In genomic region chr2:87614829-87615434, GRCh38 we compare ENCODE assay signal across 6 cellular contexts.
A peak's percentile ranks its signal among the peaks of the same experiment; 100 is the strongest.
DNase-seq lines count a peak whose midpoint lies in the region; ATAC-seq, FAIRE-seq and TF ChIP-seq lines count a peak whose summit lies in the region.
"Not testable (repeated sequence)": the region's sequence is repeated elsewhere in the genome, so short reads cannot be mapped to it uniquely, and the experiment has no call there.

No MANE protein-coding gene starts in this region.

- POLR2A ChIA-PET in Panc1 (lab: Charles Lee); K562 (lab: Yijun Ruan, JAX); MCF 10A (lab: Yijun Ruan, JAX): not testable (repeated sequence)

- intact Hi-C loops in Panc1 (cut with micrococcal nuclease; ENCODE audit: unreplicated experiment); K562 (cut with micrococcal nuclease); MCF 10A (cut with micrococcal nuclease); Right ventricle myocardium superior (cut with DNase I); left cardiac atrium (cut with DNase I); left lung (cut with DNase I): not testable (repeated sequence)

- CTCF ChIA-PET in Panc1 (lab: Charles Lee); K562 (lab: Yijun Ruan, JAX; ENCODE audit: low intra/inter-chr PET ratio); MCF 10A (lab: Yijun Ruan, JAX): not testable (repeated sequence)

- in situ Hi-C loops in Panc1 (cut with HindIII; ENCODE audit: low pct_unique_long_range_greater_than_20kb, low sequenced_read_pairs); K562 (cut with MboI): not testable (repeated sequence)

- H3K9me1 ChIP-seq in K562 (ENCODE audit: control insufficient read depth, insufficient read depth, low read length) = not testable (repeated sequence)

- not testable (repeated sequence) for H3K79me2 ChIP-seq in K562 (ENCODE audit: control insufficient read depth, insufficient read depth, low read length)

- H3K27me3 ChIP-seq in Panc1 (ENCODE audit: control insufficient read depth, insufficient read depth, low read length); K562 (ENCODE audit: control insufficient read depth in 2 of 2, insufficient read depth in 2 of 2, low read length in 2 of 2); left lung: not testable (repeated sequence)

- not testable (repeated sequence) for H3K4me1 ChIP-seq in Panc1 (ENCODE audit: control insufficient read depth, insufficient read depth, low read length); K562 (replicated peaks in 1 of 2; ENCODE audit: control insufficient read depth in 2 of 2, insufficient read depth in 2 of 2, low read length in 2 of 2); left lung

- DNase-seq in Panc1 (ENCODE audit: low read depth, low spot score); K562 (ENCODE audit: extremely low read depth in 1 of 4, low spot score in 3 of 4); MCF 10A (ENCODE audit: unreplicated experiment); Right ventricle myocardium superior; left cardiac atrium; left lung: not testable (repeated sequence)

- not testable (repeated sequence) for H3K27ac Mint-ChIP-seq in MCF 10A (ENCODE audit: low read depth, unreplicated experiment)

- TF ChIP-seq RAD21 in K562 (CRISPR knock-in tag; conservative IDR thresholded peaks at IDR 0.05 in 1 of 2, IDR thresholded peaks at IDR 0.05 in 1 of 2) = not testable (repeated sequence)

- not testable (repeated sequence) for TF ChIP-seq EP300 in K562 (IDR thresholded peaks at IDR 0.05; ENCODE audit: low read length)

- not testable (repeated sequence) for TF ChIP-seq CTCF in Panc1 (IDR thresholded peaks at IDR 0.05); K562 (IDR thresholded peaks at IDR 0.05 in 2 of 3, conservative IDR thresholded peaks at IDR 0.05 in 1 of 3; ENCODE audit: insufficient read depth in 2 of 3, low read depth in 1 of 3, low read length in 3 of 3); MCF 10A (IDR thresholded peaks at IDR 0.05; ENCODE audit: unreplicated experiment); left lung (IDR thresholded peaks at IDR 0.05)

- H3K4me2 ChIP-seq in K562 (ENCODE audit: insufficient read depth, low read length) = not testable (repeated sequence)

- H3K9me3 ChIP-seq in Panc1 (ENCODE audit: control insufficient read depth, insufficient read depth, low read depth, low read length); K562 (replicated peaks; ENCODE audit: control insufficient read depth, insufficient read depth, low read depth, low read length); left lung: not testable (repeated sequence)

- not testable (repeated sequence) for H3K27ac ChIP-seq in Panc1 (ENCODE audit: low read length); K562 (ENCODE audit: extremely low read depth, low read depth, low read length); left lung

- H2AFZ ChIP-seq in K562 (ENCODE audit: low read depth, low read length) = not testable (repeated sequence)

- H4K20me1 ChIP-seq in K562 (replicated peaks; ENCODE audit: control insufficient read depth, insufficient read depth, low read length) = not testable (repeated sequence)

- not testable (repeated sequence) for ATAC-seq in Panc1, K562
- peak; percentile 89 for ATAC-seq in Right ventricle myocardium superior (ENCODE audit: poor library complexity)
- ATAC-seq in left cardiac atrium = peak; percentile 86 to 95
- ATAC-seq in left lung = peak; percentile 57

- not testable (repeated sequence) for H3K4me3 Mint-ChIP-seq in MCF 10A (ENCODE audit: unreplicated experiment)

- not testable (repeated sequence) for H3K9me3 Mint-ChIP-seq in MCF 10A (ENCODE audit: unreplicated experiment)

- not testable (repeated sequence) for H3K9ac ChIP-seq in K562 (ENCODE audit: insufficient read depth in 1 of 2, low read depth in 2 of 2, low read length in 2 of 2)

- not testable (repeated sequence) for FAIRE-seq in K562 (lab: Jason Lieb, UNC)

- not testable (repeated sequence) for H3K27me3 Mint-ChIP-seq in MCF 10A (ENCODE audit: insufficient read depth, unreplicated experiment)

- H3K4me1 Mint-ChIP-seq in MCF 10A (ENCODE audit: insufficient read depth, unreplicated experiment) = not testable (repeated sequence)

- not testable (repeated sequence) for H3K36me3 ChIP-seq in Panc1 (ENCODE audit: control insufficient read depth, insufficient read depth, low read length); K562 (ENCODE audit: control insufficient read depth, insufficient read depth, low read length); left lung

- TSS peak; percentile 88 for BruUV-seq in Panc1 (replicated peaks; lab: Mats Ljungman, UMichigan)
- TSS peak; percentile 48 for BruUV-seq in K562 (replicated peaks; lab: Mats Ljungman, UMichigan)
- TSS peak; percentile 40 for BruUV-seq in MCF 10A (replicated peaks; lab: Mats Ljungman, UMichigan)

- not testable (repeated sequence) for H3K4me3 ChIP-seq in Panc1 (ENCODE audit: low read depth in 2 of 2, low read length in 2 of 2); K562; left lung

- H3K36me3 Mint-ChIP-seq in MCF 10A (ENCODE audit: insufficient read depth, unreplicated experiment) = not testable (repeated sequence)

- not testable (repeated sequence) for TF ChIP-seq POLR2A in K562 (conservative IDR thresholded peaks at IDR 0.05)
